ENCODE assay signal across 2 cellular contexts in the genomic region with DNA sequence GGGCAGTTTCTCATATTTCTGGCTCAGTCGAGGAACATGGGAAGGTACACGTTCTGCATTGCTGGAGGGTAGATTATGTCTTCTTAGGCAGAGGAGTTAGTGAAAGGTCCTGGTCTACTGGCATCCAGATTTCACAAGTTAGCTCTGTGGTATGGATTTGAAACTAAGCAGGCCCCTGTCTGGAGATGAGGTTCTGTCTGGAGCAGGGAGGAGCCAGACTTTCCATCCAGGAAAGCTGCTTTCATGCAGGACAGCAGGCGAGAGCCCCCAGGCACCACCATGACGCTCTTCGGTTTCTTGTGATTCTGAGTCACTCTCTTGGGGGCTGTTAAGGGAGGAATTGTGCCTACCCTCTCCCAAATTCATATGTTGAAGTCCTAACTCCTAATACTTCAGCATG.
TF ChIP-seq lines count a peak whose summit lies in the region.

No MANE protein-coding gene starts in this region.

TF ChIP-seq in WTC11, 78 proteins besides CTCF, POLR2A, EP300 and RAD21:
- TF ChIP-seq ZBTB43 (CRISPR knock-in tag; IDR thresholded peaks at IDR 0.05): no peak
- TF ChIP-seq ZNF671 (CRISPR knock-in tag; IDR thresholded peaks at IDR 0.05): no peak
- TF ChIP-seq JAZF1 (CRISPR knock-in tag; IDR thresholded peaks at IDR 0.05): no peak
- no peak for TF ChIP-seq EMX1 (CRISPR knock-in tag; IDR thresholded peaks at IDR 0.05)
- TF ChIP-seq HMGXB4 (CRISPR knock-in tag; IDR thresholded peaks at IDR 0.05): no peak
- TF ChIP-seq NFATC4 (CRISPR knock-in tag; IDR thresholded peaks at IDR 0.05): no peak
- no peak for TF ChIP-seq SP1 (CRISPR knock-in tag; conservative IDR thresholded peaks at IDR 0.05)
- TF ChIP-seq FOXJ3 (CRISPR knock-in tag; IDR thresholded peaks at IDR 0.05; ENCODE audit: borderline replicate concordance): no peak
- TF ChIP-seq TEAD4 (CRISPR knock-in tag; IDR thresholded peaks at IDR 0.05): no peak
- no peak for TF ChIP-seq RELA (CRISPR knock-in tag; IDR thresholded peaks at IDR 0.05; ENCODE audit: borderline replicate concordance)
- TF ChIP-seq, protein P1, sequence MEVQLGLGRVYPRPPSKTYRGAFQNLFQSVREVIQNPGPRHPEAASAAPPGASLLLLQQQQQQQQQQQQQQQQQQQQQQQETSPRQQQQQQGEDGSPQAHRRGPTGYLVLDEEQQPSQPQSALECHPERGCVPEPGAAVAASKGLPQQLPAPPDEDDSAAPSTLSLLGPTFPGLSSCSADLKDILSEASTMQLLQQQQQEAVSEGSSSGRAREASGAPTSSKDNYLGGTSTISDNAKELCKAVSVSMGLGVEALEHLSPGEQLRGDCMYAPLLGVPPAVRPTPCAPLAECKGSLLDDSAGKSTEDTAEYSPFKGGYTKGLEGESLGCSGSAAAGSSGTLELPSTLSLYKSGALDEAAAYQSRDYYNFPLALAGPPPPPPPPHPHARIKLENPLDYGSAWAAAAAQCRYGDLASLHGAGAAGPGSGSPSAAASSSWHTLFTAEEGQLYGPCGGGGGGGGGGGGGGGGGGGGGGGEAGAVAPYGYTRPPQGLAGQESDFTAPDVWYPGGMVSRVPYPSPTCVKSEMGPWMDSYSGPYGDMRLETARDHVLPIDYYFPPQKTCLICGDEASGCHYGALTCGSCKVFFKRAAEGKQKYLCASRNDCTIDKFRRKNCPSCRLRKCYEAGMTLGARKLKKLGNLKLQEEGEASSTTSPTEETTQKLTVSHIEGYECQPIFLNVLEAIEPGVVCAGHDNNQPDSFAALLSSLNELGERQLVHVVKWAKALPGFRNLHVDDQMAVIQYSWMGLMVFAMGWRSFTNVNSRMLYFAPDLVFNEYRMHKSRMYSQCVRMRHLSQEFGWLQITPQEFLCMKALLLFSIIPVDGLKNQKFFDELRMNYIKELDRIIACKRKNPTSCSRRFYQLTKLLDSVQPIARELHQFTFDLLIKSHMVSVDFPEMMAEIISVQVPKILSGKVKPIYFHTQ (CRISPR knock-in tag; IDR thresholded peaks at IDR 0.05): no peak
- no peak for TF ChIP-seq ARID4B (CRISPR knock-in tag; IDR thresholded peaks at IDR 0.05; ENCODE audit: borderline replicate concordance)
- no peak for TF ChIP-seq ZNF263 (CRISPR knock-in tag; IDR thresholded peaks at IDR 0.05; ENCODE audit: low read depth)
- TF ChIP-seq CREM (CRISPR knock-in tag; IDR thresholded peaks at IDR 0.05): no peak

TF ChIP-seq in GM23338, 12 proteins besides CTCF, POLR2A, EP300 and RAD21 (continued from another document):
- TF ChIP-seq ZNF462 (CRISPR knock-in tag; IDR thresholded peaks at IDR 0.05) (no peak), ZNF331 (CRISPR knock-in tag; IDR thresholded peaks at IDR 0.05; ENCODE audit: low read depth) (no peak), NANOG (IDR thresholded peaks at IDR 0.05; ENCODE audit: borderline replicate concordance) (no peak), ZNF114 (CRISPR knock-in tag; IDR thresholded peaks at IDR 0.05) (no peak)
